Comparison of ENCODE assay signal across 8 cellular contexts in the genomic region with DNA sequence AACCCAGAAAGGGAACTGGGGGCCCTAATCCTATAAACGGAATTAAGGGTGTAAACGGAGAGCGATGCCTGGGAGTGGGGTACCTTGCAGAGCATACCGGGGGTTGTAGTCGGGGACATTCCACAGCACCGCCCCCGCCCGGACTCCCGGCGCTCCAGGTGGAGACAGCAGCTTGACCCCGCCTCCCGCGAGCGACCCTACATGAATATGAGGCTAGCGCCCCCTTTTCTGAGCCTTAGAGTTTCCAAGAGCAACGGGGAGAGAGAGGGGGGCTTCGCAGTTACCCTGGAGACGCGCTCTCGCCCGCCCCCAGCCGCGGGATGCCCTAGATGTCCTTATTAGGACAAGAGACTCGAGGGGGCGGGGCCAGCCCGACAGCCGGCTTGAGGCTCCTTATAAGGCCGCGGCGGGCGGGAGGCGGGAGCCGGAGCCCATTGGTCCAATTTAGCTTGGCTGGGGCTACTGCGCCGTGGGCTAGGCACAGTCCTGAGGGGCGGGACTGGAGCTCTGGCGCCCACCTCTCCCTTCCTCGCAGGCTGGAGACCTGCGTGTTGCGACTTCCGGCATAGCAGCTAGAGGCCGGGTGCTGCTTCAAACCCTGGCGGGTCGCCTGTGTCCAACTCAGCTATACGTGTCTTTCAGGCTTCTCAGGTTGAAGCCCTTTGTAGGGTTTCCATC. TPM values are rescaled to one million over a fixed set of nuclear protein-coding genes. Genes with fewer than 3 reads are reported as not detected.
DNase-seq lines count a peak whose midpoint lies in the region; ATAC-seq and TF ChIP-seq lines count a peak whose summit lies in the region.

No MANE protein-coding gene starts in this region.

- H3K9ac ChIP-seq in BLaER1: peak overlapping the region; percentile 96

- no peaks in the 10 kb centered on the region for H3K27me3 Mint-ChIP-seq in activated CD4-positive, alpha-beta T cell treated with anti-CD3 and anti-CD28 coated beads, Interleukin-2, amount 10 ng/mL, durations not matched to agents 24 days and 14 days

- H3K4me1 Mint-ChIP-seq in activated CD4-positive, alpha-beta T cell treated with anti-CD3 and anti-CD28 coated beads, Interleukin-2, amount 10 ng/mL, durations not matched to agents 24 days and 14 days: peaks cover 44% of the 10 kb centered on the region

- peak overlapping the region; percentile 94 for H3K27ac Mint-ChIP-seq in activated CD4-positive, alpha-beta T cell treated with anti-CD3 and anti-CD28 coated beads, Interleukin-2, amount 10 ng/mL, durations not matched to agents 24 days and 14 days

- H3K36me3 Mint-ChIP-seq in activated CD4-positive, alpha-beta T cell treated with anti-CD3 and anti-CD28 coated beads, Interleukin-2, amount 10 ng/mL, durations not matched to agents 24 days and 14 days (ENCODE audit: low read depth): peaks cover 54% of the 10 kb centered on the region

- H3K4me3 Mint-ChIP-seq in activated CD4-positive, alpha-beta T cell treated with anti-CD3 and anti-CD28 coated beads, Interleukin-2, amount 10 ng/mL, durations not matched to agents 24 days and 14 days: peak overlapping the region; percentile 92

- H3K4me3 ChIP-seq in BLaER1 (peak overlapping the region; percentile 91), coronary artery (peak overlapping the region; percentile 98)

- peaks cover 66% of the 10 kb centered on the region for H4K20me1 ChIP-seq in BLaER1

- H3K9me3 ChIP-seq in BLaER1: no peaks in the 10 kb centered on the region

- no peak for TF ChIP-seq CTCF in coronary artery (IDR thresholded peaks at IDR 0.05)

- peak overlapping the region; percentile 89 for H3K4me2 ChIP-seq in BLaER1

- H3K27ac ChIP-seq in BLaER1: peak overlapping the region; percentile 86
- peak overlapping the region; percentile 92 to 100 for H3K27ac ChIP-seq in coronary artery

- H3K27me3 ChIP-seq in BLaER1: no peaks in the 10 kb centered on the region

- intact Hi-C loops in activated CD4-positive, alpha-beta T cell treated with anti-CD3 and anti-CD28 coated beads, Interleukin-2, amount 10 ng/mL, durations not matched to agents 24 days and 14 days (cut with micrococcal nuclease): loop anchor here (1.0 to 2.0 kb wide), 5 partner anchors 14 to 196 kb away; a partner anchor contains a TSS
- intact Hi-C loops in left colon (cut with DNase I, micrococcal nuclease): no loop called here

- ATAC-seq in GM19328 (IDR thresholded peaks at IDR 0.05; ENCODE audit: unreplicated experiment) (peak; percentile 54), HG03469 (IDR thresholded peaks at IDR 0.05; ENCODE audit: unreplicated experiment) (peak; percentile 37), left colon (peak; percentile 57)

- peak; percentile 97 to 100 for DNase-seq in NCI-H526 (lab: John Stamatoyannopoulos, UW)
- peak; percentile 99 for DNase-seq in activated CD4-positive, alpha-beta T cell treated with anti-CD3 and anti-CD28 coated beads, Interleukin-2, amount 10 ng/mL, durations not matched to agents 24 days and 14 days
- peak; percentile 100 for DNase-seq in coronary artery (ENCODE audit: low spot score)
- peak; percentile 100 for DNase-seq in left colon
- DNase-seq in stimulated activated CD4-positive, alpha-beta T cell treated with anti-CD3 and anti-CD28 coated beads, Interleukin-1b, Interleukin-23, amount 100 ng/mL, for 4 hours (ENCODE audit: low read depth in 2 of 2): peak; percentile 93 to 98

- H3K4me1 ChIP-seq in BLaER1: peaks cover 48% of the 10 kb centered on the region

- no peaks in the 10 kb centered on the region for H3K9me3 Mint-ChIP-seq in activated CD4-positive, alpha-beta T cell treated with anti-CD3 and anti-CD28 coated beads, Interleukin-2, amount 10 ng/mL, durations not matched to agents 24 days and 14 days

- H3K36me3 ChIP-seq in BLaER1: peaks cover 53% of the 10 kb centered on the region

RNA-seq across cellular contexts. Expression of a gene that starts 1.0 kb away (rescaled TPM):
- total RNA-seq in activated CD4-positive, alpha-beta T cell treated with anti-CD3 and anti-CD28 coated beads, Interleukin-2, amount 10 ng/mL, durations not matched to agents 24 days and 14 days: 77.4 and 80.5 TPM in 2 replicates
- total RNA-seq in left colon: 10 to 100 TPM; 55.7 to 63.4 TPM

RNA-seq across cellular contexts. Expression of a gene that starts 1.3 kb away (rescaled TPM):
- total RNA-seq in activated CD4-positive, alpha-beta T cell treated with anti-CD3 and anti-CD28 coated beads, Interleukin-2, amount 10 ng/mL, durations not matched to agents 24 days and 14 days: 1,047 and 1,065 TPM in 2 replicates
- total RNA-seq in left colon: 1,000 to 10,000 TPM; 1,740 to 2,016 TPM

RNA-seq across cellular contexts. Expression of a gene that starts 13.3 kb away (rescaled TPM):
- 8.4 and 9.1 TPM in 2 replicates for total RNA-seq in activated CD4-positive, alpha-beta T cell treated with anti-CD3 and anti-CD28 coated beads, Interleukin-2, amount 10 ng/mL, durations not matched to agents 24 days and 14 days
- total RNA-seq in left colon: 10 to 100 TPM in 1 of 2 donors, 1 to 10 TPM in 1; 4.5 to 21.4 TPM

RNA-seq across cellular contexts. Expression of a gene that starts 20.4 kb away (rescaled TPM):
- 4.9 and 7.5 TPM in 2 replicates for total RNA-seq in activated CD4-positive, alpha-beta T cell treated with anti-CD3 and anti-CD28 coated beads, Interleukin-2, amount 10 ng/mL, durations not matched to agents 24 days and 14 days
- 1 to 10 TPM; 1.5 to 2.4 TPM for total RNA-seq in left colon

RNA-seq across cellular contexts. Expression of a gene that starts 25.5 kb away (rescaled TPM):
- 1.2 and 2.1 TPM in 2 replicates for total RNA-seq in activated CD4-positive, alpha-beta T cell treated with anti-CD3 and anti-CD28 coated beads, Interleukin-2, amount 10 ng/mL, durations not matched to agents 24 days and 14 days
- 1 to 10 TPM; 1.6 to 3.8 TPM for total RNA-seq in left colon

Comparison
In these comparisons a context has a peak if more than half of its experiments do, and no peak if none do; other contexts are left out.
1. Peak in every context shown above with its lines: DNase-seq, ATAC-seq, H3K4me3 ChIP-seq and H3K27ac ChIP-seq.